ENCODE assay signal across 10 cellular contexts in genomic region chr13:27168870-27169525, GRCh38. TPM values are rescaled to one million over a fixed set of nuclear protein-coding genes. Genes with fewer than 3 reads are reported as not detected.
DNase-seq lines count a peak whose midpoint lies in the region; ATAC-seq and TF ChIP-seq lines count a peak whose summit lies in the region.
"Had no signal": no experiment of that assay in that cellular context is flagged by ENCODE, and none has a peak within 500 bp of the region (broad histone marks: within the 10 kb centered on the region; RNA-seq: fewer than 3 reads in every experiment).

No MANE protein-coding gene starts in this region.

- no peaks in the 10 kb centered on the region for H3K36me3 ChIP-seq in CD8-positive, alpha-beta T cell (ENCODE audit: insufficient read depth, low read length)
- no peaks in the 10 kb centered on the region for H3K36me3 ChIP-seq in neuron (ENCODE audit: insufficient read depth, low read length)

- ATAC-seq in CD8-positive, alpha-beta T cell = no peak
- no peak for ATAC-seq in GM19023 (IDR thresholded peaks at IDR 0.05; ENCODE audit: unreplicated experiment)

- H3K4me3 ChIP-seq in CD8-positive, alpha-beta T cell (ENCODE audit: low read depth, low read length) = no peak overlapping the region
- H3K4me3 ChIP-seq in coronary artery = peak overlapping the region; percentile 92
- peak overlapping the region; percentile 82 for H3K4me3 ChIP-seq in neuron (ENCODE audit: low read length)

- no peak for TF ChIP-seq CTCF in CD8-positive, alpha-beta T cell (IDR thresholded peaks at IDR 0.05)
- no peak for TF ChIP-seq CTCF in coronary artery (IDR thresholded peaks at IDR 0.05)

- peaks cover 62% of the 10 kb centered on the region for H3K4me1 Mint-ChIP-seq in CD8-positive, alpha-beta T cell (ENCODE audit: low read depth)

- peak overlapping the region; percentile 32 for H3K4me3 Mint-ChIP-seq in CD8-positive, alpha-beta T cell

- H3K27me3 ChIP-seq in CD8-positive, alpha-beta T cell (ENCODE audit: insufficient read depth, low read length) = no peaks in the 10 kb centered on the region
- no peaks in the 10 kb centered on the region for H3K27me3 ChIP-seq in neuron (ENCODE audit: insufficient read depth, low read length)

- no peak overlapping the region for H2AFZ ChIP-seq in neuron (ENCODE audit: low read depth, low read length)

- intact Hi-C loops in CD8-positive, alpha-beta T cell (cut with DNase I, micrococcal nuclease) = loop anchor here in 1 of 2 experiments (5.0 to 10.0 kb wide), 2 partner anchors 54 to 82 kb away; no protein-coding TSS in a partner anchor

- CTCF ChIA-PET in CD8-positive, alpha-beta T cell (lab: Charles Lee) = interaction anchor here (1.4 kb wide), 1 partner anchor 183 kb away, joined by 4 read pairs; no protein-coding TSS in a partner anchor

- no peaks in the 10 kb centered on the region for H3K9me3 ChIP-seq in CD8-positive, alpha-beta T cell (ENCODE audit: low read length)
- no peaks in the 10 kb centered on the region for H3K9me3 ChIP-seq in neuron (ENCODE audit: low read length)

- peaks cover 34% of the 10 kb centered on the region for H3K4me1 ChIP-seq in CD8-positive, alpha-beta T cell (ENCODE audit: insufficient read depth, low read length)
- H3K4me1 ChIP-seq in neuron (ENCODE audit: insufficient read depth, low read length) = peaks cover 22% of the 10 kb centered on the region

- peak overlapping the region; percentile 62 for H3K27ac Mint-ChIP-seq in CD8-positive, alpha-beta T cell

- POLR2A ChIA-PET in CD8-positive, alpha-beta T cell (lab: Charles Lee) = no interaction called here

- H3K9me3 Mint-ChIP-seq in CD8-positive, alpha-beta T cell = no peaks in the 10 kb centered on the region

- peaks cover 4% of the 10 kb centered on the region for H3K36me3 Mint-ChIP-seq in CD8-positive, alpha-beta T cell

- no peak for DNase-seq in CD8-positive, alpha-beta T cell
- DNase-seq in MV-4-11 (lab: John Stamatoyannopoulos, UW) (peak; percentile 26), coronary artery (ENCODE audit: low spot score) (no peak), H4 (ENCODE audit: low spot score) (no peak), hypothalamus (lab: John Stamatoyannopoulos, UW) (no peak)
- no peak for DNase-seq in activated naive CD4-positive, alpha-beta T cell (lab: John Stamatoyannopoulos, UW)
- DNase-seq: NCI-H446 treated with DMSO at 0.1 percent for 48 hours had no signal

- no peaks in the 10 kb centered on the region for H3K27me3 Mint-ChIP-seq in CD8-positive, alpha-beta T cell (ENCODE audit: low read depth)

- no peak overlapping the region for H3K27ac ChIP-seq in CD8-positive, alpha-beta T cell (ENCODE audit: low read depth, low read length)
- peak overlapping the region; percentile 91 to 96 for H3K27ac ChIP-seq in coronary artery
- H3K27ac ChIP-seq: HL-60 had no signal

RNA-seq across cellular contexts. Expression of gene USP12, which starts 2.6 kb away (rescaled TPM):
- total RNA-seq in CD8-positive, alpha-beta T cell = 10 to 100 TPM; 80.3 to 85.1 TPM
- total RNA-seq in H4 (2014; rRNA removed; shearing (Covaris generic)) = 10.3 and 11.4 TPM in 2 replicates
